ENCODE assay signal across 21 cellular contexts in the genomic region with DNA sequence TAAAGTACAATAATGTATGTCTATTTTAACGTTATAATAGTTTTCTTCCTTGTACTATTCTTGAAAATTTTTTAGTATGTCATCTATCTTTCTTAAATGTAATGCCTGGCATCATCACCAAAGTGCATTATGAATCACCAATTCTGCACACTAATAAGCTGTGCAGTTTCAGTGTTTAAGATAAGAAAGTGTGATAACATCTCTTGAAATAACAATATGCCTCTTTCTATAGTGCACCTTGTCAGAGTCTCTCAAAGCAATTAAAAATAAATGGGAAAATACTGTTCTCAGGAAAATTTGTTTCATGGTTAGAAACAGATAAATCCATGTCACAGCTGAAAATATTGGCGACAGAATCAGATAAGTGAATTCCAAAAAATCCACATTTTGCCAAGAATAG.
DNase-seq lines count a peak whose midpoint lies in the region; ATAC-seq, FAIRE-seq and TF ChIP-seq lines count a peak whose summit lies in the region.
"Had no signal": no experiment of that assay in that cellular context is flagged by ENCODE, and none has a peak within 500 bp of the region (broad histone marks: within the 10 kb centered on the region; RNA-seq: fewer than 3 reads in every experiment).

No MANE protein-coding gene starts in this region.

- FAIRE-seq in astrocyte (lab: Jason Lieb, UNC): no peak
- FAIRE-seq: D721Med, G401.6, GM12892, H1 had no signal

- H3K36me3 ChIP-seq in SK-N-SH (replicated peaks in 1 of 2; ENCODE audit: control insufficient read depth in 1 of 2, insufficient read depth in 2 of 2, low read length in 1 of 2) (no peaks in the 10 kb centered on the region), astrocyte (ENCODE audit: insufficient read depth, low read length) (no peaks in the 10 kb centered on the region)
- H3K36me3 ChIP-seq: BLaER1 had no signal

- H3K27ac Mint-ChIP-seq in astrocyte (ENCODE audit: unreplicated experiment) (no peak overlapping the region), type B pancreatic cell (no peak overlapping the region)
- H3K27ac Mint-ChIP-seq: B cell; CD4-positive, alpha-beta T cell; CD8-positive, alpha-beta memory T cell had no signal

- TF ChIP-seq EP300 in SK-N-SH (IDR thresholded peaks at IDR 0.05; ENCODE audit: borderline replicate concordance in 1 of 2, low read depth in 1 of 2, low read length in 1 of 2): no peak

- H3K4me3 Mint-ChIP-seq in astrocyte (ENCODE audit: unreplicated experiment): no peak overlapping the region
- no peak overlapping the region for H3K4me3 Mint-ChIP-seq in type B pancreatic cell
- H3K4me3 Mint-ChIP-seq: B cell; CD4-positive, alpha-beta T cell; CD8-positive, alpha-beta memory T cell had no signal

- TF ChIP-seq CTCF in SK-N-SH (IDR thresholded peaks at IDR 0.05): no peak
- no peak for TF ChIP-seq CTCF in astrocyte (IDR thresholded peaks at IDR 0.05; ENCODE audit: insufficient read depth, low read depth, low read length)
- TF ChIP-seq CTCF in type B pancreatic cell (conservative IDR thresholded peaks at IDR 0.05): no peak

- ATAC-seq in GM19397 (IDR thresholded peaks at IDR 0.05; ENCODE audit: unreplicated experiment) (no peak), HG03095 (IDR thresholded peaks at IDR 0.05; ENCODE audit: unreplicated experiment) (no peak)

- no peak for TF ChIP-seq RAD21 in SK-N-SH (IDR thresholded peaks at IDR 0.05; ENCODE audit: low read length)

- H3K27ac ChIP-seq in SK-N-SH (ENCODE audit: low read depth in 2 of 2, low read length in 1 of 2): no peak overlapping the region
- no peak overlapping the region for H3K27ac ChIP-seq in astrocyte (ENCODE audit: low read depth, low read length)
- H3K27ac ChIP-seq: BLaER1, C4-2B, GM23248 had no signal

- no peaks in the 10 kb centered on the region for H4K20me1 ChIP-seq in SK-N-SH (ENCODE audit: insufficient read depth)
- no peaks in the 10 kb centered on the region for H4K20me1 ChIP-seq in astrocyte (ENCODE audit: insufficient read depth, low read length)
- H4K20me1 ChIP-seq: BLaER1 had no signal

- no peaks in the 10 kb centered on the region for H3K27me3 ChIP-seq in SK-N-SH (ENCODE audit: insufficient read depth)
- H3K27me3 ChIP-seq in astrocyte (ENCODE audit: insufficient read depth, low read length): no peaks in the 10 kb centered on the region
- H3K27me3 ChIP-seq: BLaER1 had no signal

- H3K9me3 Mint-ChIP-seq in astrocyte (ENCODE audit: unreplicated experiment) (peaks cover 2% of the 10 kb centered on the region), type B pancreatic cell (peaks cover 8% of the 10 kb centered on the region)

- H3F3A ChIP-seq in SK-N-SH (replicated peaks; ENCODE audit: insufficient read depth): no peaks in the 10 kb centered on the region

- H3K4me1 ChIP-seq in SK-N-SH (ENCODE audit: control insufficient read depth in 1 of 2, insufficient read depth in 2 of 2, low read depth in 1 of 2, low read length in 1 of 2) (no peaks in the 10 kb centered on the region; a peak in 1 of 4 replicates), astrocyte (ENCODE audit: insufficient read depth, low read length) (no peaks in the 10 kb centered on the region)
- H3K4me1 ChIP-seq: BLaER1 had no signal

- H3K9ac ChIP-seq in SK-N-SH: no peak overlapping the region
- H3K9ac ChIP-seq in astrocyte (ENCODE audit: low read length): no peak overlapping the region
- H3K9ac ChIP-seq: BLaER1, GM23248 had no signal

- DNase-seq in HEK293T (ENCODE audit: extremely low spot score) (peak; percentile 5), SK-N-SH (peak; percentile 1), astrocyte (ENCODE audit: low read depth) (peak; percentile 23), type B pancreatic cell (ENCODE audit: extremely low spot score, unreplicated experiment) (no peak), DMS 273 (lab: John Stamatoyannopoulos, UW; ENCODE audit: unreplicated experiment) (no peak)
- DNase-seq: CD4-positive, alpha-beta T cell; CD8-positive, alpha-beta memory T cell; DMS53; DMS79 treated with DMSO at 0.1 percent for 48 hours; GM23248; H7; HCEC 1CT had no signal

- H3K4me2 ChIP-seq in SK-N-SH: no peak overlapping the region
- H3K4me2 ChIP-seq in astrocyte (ENCODE audit: low read length): no peak overlapping the region
- H3K4me2 ChIP-seq: BLaER1 had no signal

- CTCF ChIA-PET in HEK293T (lab: Yijun Ruan, JAX) (no interaction called here), SK-N-SH (lab: Yijun Ruan, JAX) (no interaction called here)

- H2AFZ ChIP-seq in SK-N-SH (ENCODE audit: low read depth): no peak overlapping the region
- H2AFZ ChIP-seq in astrocyte (ENCODE audit: low read depth, low read length): no peak overlapping the region
- H2AFZ ChIP-seq: GM23248 had no signal

- H3K9me3 ChIP-seq in SK-N-SH (peaks cover 13% of the 10 kb centered on the region; the same call in 1 of the 2 replicates), astrocyte (ENCODE audit: insufficient read depth, low read depth, low read length) (no peaks in the 10 kb centered on the region)
- H3K9me3 ChIP-seq: BLaER1 had no signal

- 2% methylated on average over 2 of the region's 2 CpGs for whole genome bisulfite sequencing in SK-N-SH (ENCODE audit: low lambda C conversion rate)

- H3K4me3 ChIP-seq in SK-N-SH (ENCODE audit: low read depth in 2 of 2, low read length in 1 of 2): no peak overlapping the region
- H3K4me3 ChIP-seq in astrocyte (ENCODE audit: insufficient read depth, low read depth, low read length): no peak overlapping the region
- H3K4me3 ChIP-seq: BLaER1, GM23248 had no signal

- H3K4me1 Mint-ChIP-seq in astrocyte (ENCODE audit: low read depth, unreplicated experiment): no peaks in the 10 kb centered on the region
- H3K4me1 Mint-ChIP-seq in type B pancreatic cell (ENCODE audit: unreplicated experiment): no peaks in the 10 kb centered on the region
- H3K4me1 Mint-ChIP-seq: B cell; CD8-positive, alpha-beta memory T cell had no signal

- no peaks in the 10 kb centered on the region for H3K79me2 ChIP-seq in SK-N-SH (ENCODE audit: insufficient read depth)
- no peaks in the 10 kb centered on the region for H3K79me2 ChIP-seq in astrocyte (ENCODE audit: insufficient read depth, low read length)

- no peaks in the 10 kb centered on the region; the same call in 1 of the 2 replicates for H3K9me2 ChIP-seq in SK-N-SH

- POLR2A ChIA-PET in HEK293T (lab: Yijun Ruan, JAX): no interaction called here
- POLR2A ChIA-PET in SK-N-SH (lab: Yijun Ruan, JAX): no interaction called here

- H3K27me3 Mint-ChIP-seq in astrocyte (ENCODE audit: low read depth, unreplicated experiment) (no peaks in the 10 kb centered on the region), type B pancreatic cell (no peaks in the 10 kb centered on the region)
- H3K27me3 Mint-ChIP-seq: B cell; CD4-positive, alpha-beta T cell; CD8-positive, alpha-beta memory T cell had no signal

- no peaks in the 10 kb centered on the region for H3K36me3 Mint-ChIP-seq in astrocyte (ENCODE audit: low read depth, unreplicated experiment)
- H3K36me3 Mint-ChIP-seq in type B pancreatic cell: no peaks in the 10 kb centered on the region
- H3K36me3 Mint-ChIP-seq: CD8-positive, alpha-beta memory T cell had no signal

TF ChIP-seq in HEK293T, 16 proteins besides CTCF, POLR2A, EP300 and RAD21:
- TF ChIP-seq SUZ12 (IDR thresholded peaks at IDR 0.05) (no peak), TARDBP (IDR thresholded peaks at IDR 0.05) (no peak), NFRKB (IDR thresholded peaks at IDR 0.05) (no peak), ZNF384 (IDR thresholded peaks at IDR 0.05) (no peak), FOXK2 (IDR thresholded peaks at IDR 0.05) (no peak)

TF ChIP-seq in SK-N-SH, 30 proteins besides CTCF, POLR2A, EP300 and RAD21:
- TF ChIP-seq ELF1 (IDR thresholded peaks at IDR 0.05) (no peak), GATA2 (CRISPR knock-in tag; IDR thresholded peaks at IDR 0.05) (peak; percentile 50; the same call in 1 of the 2 replicates)

Comparison
In these comparisons a context has a peak if more than half of its experiments do, and no peak if none do; other contexts are left out.
1. DNase-seq: peak in HEK293T (single experiment), SK-N-SH (single experiment) and astrocyte (single experiment); none in type B pancreatic cell (single experiment) and DMS 273 (single experiment).